1 cellular context compared by ENCODE assay signal in the genomic region with DNA sequence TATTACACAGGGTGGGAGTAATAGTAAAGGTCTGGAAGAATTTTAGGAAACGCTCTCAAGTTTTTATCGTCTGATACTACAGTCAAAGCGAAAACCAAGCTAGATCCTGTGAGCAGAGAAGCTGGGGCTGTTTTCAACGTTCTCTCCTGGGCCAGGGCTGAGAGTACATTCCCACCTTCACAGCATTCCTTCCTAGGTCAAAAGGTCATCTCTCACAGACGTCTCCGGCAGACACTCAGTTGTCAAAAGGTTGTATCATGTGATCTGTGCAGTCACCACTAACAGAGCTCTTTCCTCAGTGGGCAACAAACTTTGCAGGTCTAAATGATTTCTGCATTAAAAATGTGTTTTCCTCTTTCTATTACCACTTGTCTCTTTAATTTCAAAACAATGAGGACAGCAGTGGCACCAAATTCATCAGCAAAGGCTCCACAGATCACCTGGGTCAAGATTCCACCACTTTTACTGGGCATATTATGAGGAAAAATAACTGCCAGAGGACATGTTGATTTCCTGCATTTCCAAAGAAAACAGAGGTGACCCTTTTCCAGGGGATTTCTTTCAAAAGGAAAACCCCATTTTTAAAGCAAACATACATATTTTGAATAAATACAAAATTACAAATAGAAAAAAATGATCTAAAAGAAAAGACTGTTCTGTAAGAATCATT.
TF ChIP-seq lines count a peak whose summit lies in the region.

No MANE protein-coding gene starts in this region.

TF ChIP-seq in endothelial cell of umbilical vein, 7 proteins besides CTCF, POLR2A, EP300 and RAD21:
- TF ChIP-seq JUN (IDR thresholded peaks at IDR 0.05; ENCODE audit: borderline replicate concordance, insufficient read depth, insufficient read length, low read depth) (no peak), EZH2 (IDR thresholded peaks at IDR 0.05; ENCODE audit: borderline replicate concordance, low read depth, low read length, severe bottlenecking) (no peak), MYC (IDR thresholded peaks at IDR 0.05; ENCODE audit: low read depth, low read length) (no peak), POLR2AphosphoS5 (IDR thresholded peaks at IDR 0.05; ENCODE audit: insufficient read depth, low read depth, low read length) (no peak), FOS (IDR thresholded peaks at IDR 0.05; ENCODE audit: borderline replicate concordance, insufficient read depth, low read length) (no peak), GATA2 (IDR thresholded peaks at IDR 0.05; ENCODE audit: insufficient read depth, insufficient read length, low read depth, low read length) (no peak)
- TF ChIP-seq, protein P1, sequence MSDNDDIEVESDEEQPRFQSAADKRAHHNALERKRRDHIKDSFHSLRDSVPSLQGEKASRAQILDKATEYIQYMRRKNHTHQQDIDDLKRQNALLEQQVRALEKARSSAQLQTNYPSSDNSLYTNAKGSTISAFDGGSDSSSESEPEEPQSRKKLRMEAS (IDR thresholded peaks at IDR 0.05; ENCODE audit: insufficient read depth, insufficient read length) = no peak
